Comparison of ENCODE assay signal across 22 cellular contexts in the genomic region with DNA sequence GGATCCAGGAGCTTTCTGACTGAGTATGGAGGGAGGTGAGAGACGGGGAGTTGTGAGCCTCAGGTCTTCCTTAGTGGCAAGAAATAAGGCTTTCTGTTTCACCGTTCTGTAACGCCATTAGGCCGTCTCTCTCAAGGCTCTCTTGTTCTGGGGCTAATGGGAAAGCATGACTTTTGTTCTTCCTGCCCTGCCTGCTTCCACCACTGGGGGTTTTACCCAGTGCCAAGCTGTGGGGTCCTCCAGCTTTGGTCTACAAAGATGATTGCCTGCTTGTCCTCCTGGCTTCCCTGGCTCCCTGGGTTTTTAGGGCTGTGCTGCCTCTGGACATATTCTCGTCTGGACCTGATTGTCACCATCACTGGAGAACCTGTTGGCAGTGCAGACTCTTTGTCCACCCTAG.
DNase-seq lines count a peak whose midpoint lies in the region; ATAC-seq, FAIRE-seq and TF ChIP-seq lines count a peak whose summit lies in the region.
"Had no signal": no experiment of that assay in that cellular context is flagged by ENCODE, and none has a peak within 500 bp of the region (broad histone marks: within the 10 kb centered on the region; RNA-seq: fewer than 3 reads in every experiment).

No MANE protein-coding gene starts in this region.

- no peaks in the 10 kb centered on the region for H3K23me2 ChIP-seq in H9 (ENCODE audit: insufficient read length, low read depth, low read length, poor library complexity, severe bottlenecking)

- TF ChIP-seq POLR2A in GM12878 (IDR thresholded peaks at IDR 0.05; ENCODE audit: low read depth, low read length) (no peak), gastroesophageal sphincter (IDR thresholded peaks at IDR 0.05) (no peak)

- peaks cover 22% of the 10 kb centered on the region for H3K27me3 Mint-ChIP-seq in H9 (ENCODE audit: low read depth)

- H3K4me2 ChIP-seq in BLaER1 = peak overlapping the region; percentile 87
- no peak overlapping the region for H3K4me2 ChIP-seq in H9 (ENCODE audit: insufficient read depth, insufficient read length, low read length)
- no peak overlapping the region for H3K4me2 ChIP-seq in GM12878 (ENCODE audit: control insufficient read depth, insufficient read depth)

- ATAC-seq in GM12878 = no peak
- no peak for ATAC-seq in gastroesophageal sphincter
- ATAC-seq in HG03469 (IDR thresholded peaks at IDR 0.05; ENCODE audit: unreplicated experiment) = no peak
- ATAC-seq: activated CD8-positive, alpha-beta T cell treated with anti-CD3 and anti-CD28 coated beads, Interleukin-2, amount 10 ng/mL, durations not matched to agents 7 days and 5 days; heart right ventricle; right lobe of liver had no signal

- H3K4me3 Mint-ChIP-seq in H9 = no peak overlapping the region
- H3K4me3 Mint-ChIP-seq: activated CD8-positive, alpha-beta T cell treated with anti-CD3 and anti-CD28 coated beads, Interleukin-2, amount 10 ng/mL, durations not matched to agents 7 days and 5 days; mesothelial cell of epicardium had no signal

- in situ Hi-C loops in GM12878 (cut with MboI) = no loop called here

- no peak overlapping the region for H3K18ac ChIP-seq in H9 (ENCODE audit: insufficient read length, low read depth, low read length)

- no peak overlapping the region for H3K23ac ChIP-seq in H9 (ENCODE audit: insufficient read length, low read depth, low read length)

- H3K56ac ChIP-seq in H9 (ENCODE audit: insufficient read length, low read depth, low read length) = no peak overlapping the region

- H2AK5ac ChIP-seq in H9 (ENCODE audit: insufficient read length, low read length) = no peak overlapping the region

- peaks cover 31 to 41% of the 10 kb centered on the region in 2 experiments for H3K4me1 Mint-ChIP-seq in H9
- H3K4me1 Mint-ChIP-seq: mesothelial cell of epicardium had no signal

- no peaks in the 10 kb centered on the region; a peak in 1 of 7 replicates for H3K36me3 Mint-ChIP-seq in H9 (ENCODE audit: insufficient read depth in 1 of 3, low read depth in 3 of 3)
- H3K36me3 Mint-ChIP-seq: mesothelial cell of epicardium had no signal

- no peaks in the 10 kb centered on the region for H3K9me3 ChIP-seq in BLaER1
- H3K9me3 ChIP-seq in H9 (ENCODE audit: control insufficient read depth, low read depth, low read length) = no peaks in the 10 kb centered on the region
- H3K9me3 ChIP-seq in GM12878 (replicated peaks; ENCODE audit: control insufficient read depth, insufficient read depth, low read length) = no peaks in the 10 kb centered on the region
- no peaks in the 10 kb centered on the region for H3K9me3 ChIP-seq in gastroesophageal sphincter
- H3K9me3 ChIP-seq: adrenal gland, heart right ventricle, neutrophil, right lobe of liver had no signal

- H4K91ac ChIP-seq in H9 (ENCODE audit: insufficient read length, low read depth, low read length) = no peak overlapping the region

- intact Hi-C loops in GM12878 (cut with micrococcal nuclease; ENCODE audit: unreplicated experiment) (no loop called here), posterior cingulate gyrus (cut with DNase I) (no loop called here)

- no peaks in the 10 kb centered on the region; a peak in 1 of 5 replicates for H3K9me3 Mint-ChIP-seq in H9
- H3K9me3 Mint-ChIP-seq: activated T-helper 2 cell treated with anti-CD3 and anti-CD28 coated beads, Interferon-gamma antibody, Interleukin-2, Interleukin-4, amounts not matched to agents 10 μg/mL and 5 μg/mL and 100 μg/mL, durations not matched to agents 14 hours and 24 hours and 36 hours; mesothelial cell of epicardium had no signal

- no peak for TF ChIP-seq RAD21 in GM12878 (IDR thresholded peaks at IDR 0.05; ENCODE audit: insufficient read depth, low read depth, low read length)

- H3K79me2 ChIP-seq in H9 (ENCODE audit: insufficient read depth, low read length) (no peaks in the 10 kb centered on the region), GM12878 (ENCODE audit: control insufficient read depth, insufficient read depth, low read length) (no peaks in the 10 kb centered on the region)

- no peaks in the 10 kb centered on the region for H3K36me3 ChIP-seq in BLaER1
- no peaks in the 10 kb centered on the region for H3K36me3 ChIP-seq in GM12878 (ENCODE audit: control insufficient read depth in 2 of 2, insufficient read depth in 2 of 2, low read length in 1 of 2)
- H3K36me3 ChIP-seq in gastroesophageal sphincter = no peaks in the 10 kb centered on the region
- H3K36me3 ChIP-seq: adrenal gland, heart right ventricle, neutrophil, right lobe of liver had no signal

- no peak overlapping the region for H2BK20ac ChIP-seq in H9 (ENCODE audit: low read depth, low read length, poor library complexity, severe bottlenecking)

- no peak overlapping the region; a peak in 1 of 7 replicates for H3K27ac Mint-ChIP-seq in H9
- H3K27ac Mint-ChIP-seq: activated CD8-positive, alpha-beta T cell treated with anti-CD3 and anti-CD28 coated beads, Interleukin-2, amount 10 ng/mL, durations not matched to agents 7 days and 5 days; activated T-helper 2 cell treated with anti-CD3 and anti-CD28 coated beads, Interferon-gamma antibody, Interleukin-2, Interleukin-4, amounts not matched to agents 10 μg/mL and 5 μg/mL and 100 μg/mL, durations not matched to agents 14 hours and 24 hours and 36 hours; mesothelial cell of epicardium had no signal

- H3K27me3 ChIP-seq in BLaER1 = no peaks in the 10 kb centered on the region
- H3K27me3 ChIP-seq in H9 (ENCODE audit: insufficient read depth, low read length) = no peaks in the 10 kb centered on the region
- no peaks in the 10 kb centered on the region for H3K27me3 ChIP-seq in GM12878 (replicated peaks in 1 of 2; ENCODE audit: control insufficient read depth in 2 of 2, insufficient read depth in 2 of 2, low read length in 1 of 2)
- H3K27me3 ChIP-seq in gastroesophageal sphincter = peaks cover 38% of the 10 kb centered on the region
- H3K27me3 ChIP-seq: adrenal gland, neutrophil, right lobe of liver had no signal

- no peak overlapping the region for H3K27ac ChIP-seq in BLaER1
- H3K27ac ChIP-seq in H9 (ENCODE audit: insufficient read length, low read depth, low read length) = no peak overlapping the region
- H3K27ac ChIP-seq in GM12878 (ENCODE audit: control insufficient read depth, insufficient read depth) = no peak overlapping the region
- H3K27ac ChIP-seq in gastroesophageal sphincter = no peak overlapping the region
- H3K27ac ChIP-seq: adrenal gland, C4-2B, epithelial cell of prostate, heart right ventricle, neutrophil, right lobe of liver had no signal

- H3K9ac ChIP-seq in BLaER1 (no peak overlapping the region), H9 (ENCODE audit: extremely low read depth, insufficient read length, low read length) (no peak overlapping the region), GM12878 (ENCODE audit: control insufficient read depth, insufficient read depth, low read length) (no peak overlapping the region)

- no peaks in the 10 kb centered on the region for H3K79me1 ChIP-seq in H9 (ENCODE audit: insufficient read depth, low read depth, low read length, poor library complexity, severe bottlenecking)

- H3K4ac ChIP-seq in H9 (ENCODE audit: low read depth, low read length) = no peak overlapping the region

- RAD21 ChIA-PET in GM12878 (lab: Charles Lee; ENCODE audit: unreplicated experiment) = interaction anchor here (1.4 kb wide), 2 partner anchors 25 to 47 kb away, joined by 3 to 5 read pairs; no protein-coding TSS in a partner anchor

- no CpG with 5 or more reads among the region's 5 CpGs for WGBS in H9 (ENCODE audit: extremely low coverage, insufficient read length, low lambda C conversion rate)
- 57% methylated on average over 5 of the region's 5 CpGs for WGBS in GM12878 (ENCODE audit: insufficient coverage, insufficient replicate concordance, low lambda C conversion rate, missing lambda C conversion rate)
- WGBS in gastroesophageal sphincter (ENCODE audit: low coverage in 1 of 2), 2 donors = 65 to 89% methylated on average over 3 of the region's 5 CpGs

- H2AFZ ChIP-seq in H9 (ENCODE audit: low read length) (no peak overlapping the region), GM12878 (ENCODE audit: control insufficient read depth, low read depth, low read length) (no peak overlapping the region)

- H4K8ac ChIP-seq in H9 (replicated peaks; ENCODE audit: insufficient read length, low read depth, low read length) = no peak overlapping the region

- no TSS peak for BruUV-seq in GM12878 (replicated peaks; lab: Mats Ljungman, UMichigan)

- H2BK5ac ChIP-seq in H9 (ENCODE audit: insufficient read length, low read length) = no peak overlapping the region

- SMC1A ChIA-PET in GM12878 (lab: Charles Lee; ENCODE audit: uncharacterized antibody, unreplicated experiment) = interaction anchor here (1.0 to 3.4 kb wide), 5 partner anchors 11 to 40 kb away, joined by 5 to 22 read pairs (median 9); no protein-coding TSS in a partner anchor

- H3K14ac ChIP-seq in H9 (ENCODE audit: insufficient read depth, low read length) = no peak overlapping the region

- POLR2A ChIA-PET in GM12878 (lab: Charles Lee) = interaction anchor here (0.9 to 2.0 kb wide), 2 partner anchors 8 to 14 kb away, joined by 5 read pairs; no protein-coding TSS in a partner anchor

- no peak overlapping the region for H2BK15ac ChIP-seq in H9 (ENCODE audit: low read depth, low read length)

- CTCF ChIA-PET in GM12878 (lab: Yijun Ruan, JAX) = interaction anchor here (1.2 to 3.4 kb wide), 3 partner anchors 11 to 79 kb away, joined by 3 to 12 read pairs (median 3); no protein-coding TSS in a partner anchor

- no peak overlapping the region for H2BK120ac ChIP-seq in H9 (ENCODE audit: low read depth, low read length, poor library complexity, severe bottlenecking)

- H3K4me3 ChIP-seq in BLaER1 (no peak overlapping the region), GM12878 (no peak overlapping the region), gastroesophageal sphincter (no peak overlapping the region)
- H3K4me3 ChIP-seq: adrenal gland, heart right ventricle, right lobe of liver had no signal

- DNase-seq in H9 = no peak
- no peak for DNase-seq in GM12878 (ENCODE audit: low read depth, low spot score)
- DNase-seq in islet precursor cell = peak; percentile 53
- DNase-seq in NCI-H82 (lab: John Stamatoyannopoulos, UW) = no peak
- no peak for DNase-seq in posterior cingulate gyrus
- DNase-seq: activated CD8-positive, alpha-beta T cell treated with anti-CD3 and anti-CD28 coated beads, Interleukin-2, amount 10 ng/mL, durations not matched to agents 7 days and 5 days; adrenal gland; heart right ventricle; KG1; NCI-H1417; NCI-H446; stimulated activated CD4-positive, alpha-beta T cell treated with anti-CD3 and anti-CD28 coated beads, Interleukin-2, amount 100 ng/mL, for 48 hours had no signal

- no peak overlapping the region for H4K5ac ChIP-seq in H9 (ENCODE audit: insufficient read length, low read depth, low read length)

- H3T11ph ChIP-seq in H9 (ENCODE audit: low read length) = no peak overlapping the region

- peaks cover 55% of the 10 kb centered on the region for H3K4me1 ChIP-seq in BLaER1
- H3K4me1 ChIP-seq in H9 (ENCODE audit: insufficient read depth, low read length) = peaks cover 7% of the 10 kb centered on the region; the same call in 1 of the 2 replicates
- H3K4me1 ChIP-seq in GM12878 (ENCODE audit: control insufficient read depth, insufficient read depth, low read length) = peaks cover 11% of the 10 kb centered on the region
- H3K4me1 ChIP-seq in gastroesophageal sphincter = no peaks in the 10 kb centered on the region
- H3K4me1 ChIP-seq: heart right ventricle, right lobe of liver had no signal

- H4K20me1 ChIP-seq in BLaER1 (no peaks in the 10 kb centered on the region), H9 (ENCODE audit: control insufficient read depth, insufficient read depth, insufficient read length) (no peaks in the 10 kb centered on the region), GM12878 (ENCODE audit: control insufficient read depth, insufficient read depth) (no peaks in the 10 kb centered on the region)

- H2BK12ac ChIP-seq in H9 (ENCODE audit: insufficient read length, low read depth, low read length) = no peak overlapping the region

- peak; percentile 41; the same call in 2 of the 3 replicates for TF ChIP-seq CTCF in H9 (conservative IDR thresholded peaks at IDR 0.05)
- 0 out of 6 replicates have a peak, but pooled peaks of 2 of the 3 experiments have one; percentile 14 to 19 for TF ChIP-seq CTCF in GM12878 (IDR thresholded peaks at IDR 0.05 in 2 of 3, conservative IDR thresholded peaks at IDR 0.05 in 1 of 3; ENCODE audit: control insufficient read depth in 2 of 3, extremely low read depth in 1 of 3, insufficient read depth in 1 of 3, low read depth in 3 of 3, low read length in 3 of 3)
- no peak for TF ChIP-seq CTCF in gastroesophageal sphincter (IDR thresholded peaks at IDR 0.05)

- no peak for TF ChIP-seq EP300 in GM12878 (IDR thresholded peaks at IDR 0.05; ENCODE audit: borderline replicate concordance in 1 of 2, control insufficient read depth in 1 of 2, low read depth in 2 of 2, low read length in 2 of 2)
- TF ChIP-seq EP300 in gastroesophageal sphincter (IDR thresholded peaks at IDR 0.05) = no peak

- no peak for FAIRE-seq in GM12878 (lab: Jason Lieb, UNC)
- FAIRE-seq: colon had no signal

Comparison
In these comparisons a context has a peak if more than half of its experiments do, and no peak if none do; other contexts are left out.
1. CTCF ChIP-seq: peak in H9 (single experiment) and GM12878 (2 of 3); none in gastroesophageal sphincter (0 of 4).